Comparison of ENCODE assay signal across 1 cellular context in genomic region chr17:8420041-8420934, GRCh38.
A peak's percentile ranks its signal among the peaks of the same experiment; 100 is the strongest.
TF ChIP-seq lines count a peak whose summit lies in the region.

No MANE protein-coding gene starts in this region.

TF ChIP-seq in HepG2, 621 proteins besides CTCF, POLR2A, EP300 and RAD21 (continued from another document and continues in another):
- TF ChIP-seq PREB (CRISPR knock-in tag; IDR thresholded peaks at IDR 0.05) (no peak), RERE (CRISPR knock-in tag; IDR thresholded peaks at IDR 0.05; ENCODE audit: low read depth) (peak; percentile 81; the same call in 1 of the 2 replicates), RCOR2 (CRISPR knock-in tag; IDR thresholded peaks at IDR 0.05) (peak; percentile 95), BRF2 (CRISPR knock-in tag; IDR thresholded peaks at IDR 0.05) (no peak), ZNF619 (CRISPR knock-in tag; IDR thresholded peaks at IDR 0.05) (no peak), SKI (IDR thresholded peaks at IDR 0.05; ENCODE audit: partially characterized antibody) (peak; percentile 94), HNRNPH1 (optimal IDR thresholded peaks at IDR 0.05; ENCODE audit: low read depth, low read length) (no peak), MYC (CRISPR knock-in tag; IDR thresholded peaks at IDR 0.05; ENCODE audit: borderline replicate concordance) (no peak), ZFP62 (CRISPR knock-in tag; IDR thresholded peaks at IDR 0.05) (no peak), FOXK2 (IDR thresholded peaks at IDR 0.05) (peak; percentile 84), ZNF850 (CRISPR knock-in tag; conservative IDR thresholded peaks at IDR 0.05) (no peak), ZNF709 (CRISPR knock-in tag; IDR thresholded peaks at IDR 0.05) (no peak), AKAP8 (CRISPR knock-in tag; IDR thresholded peaks at IDR 0.05) (no peak), RXRA (CRISPR knock-in tag; IDR thresholded peaks at IDR 0.05) (peak; percentile 95; the same call in 1 of the 2 replicates), RFXANK (CRISPR knock-in tag; IDR thresholded peaks at IDR 0.05) (peak; percentile 87; the same call in 1 of the 2 replicates), ZNF343 (CRISPR knock-in tag; IDR thresholded peaks at IDR 0.05) (no peak), AGO1 (IDR thresholded peaks at IDR 0.05; ENCODE audit: low read depth, low read length, poor library complexity, severe bottlenecking) (no peak), SRF (IDR thresholded peaks at IDR 0.05; ENCODE audit: low read depth, low read length) (no peak), PITX1 (CRISPR knock-in tag; IDR thresholded peaks at IDR 0.05) (peak; percentile 87; the same call in 1 of the 2 replicates), ZNF251 (CRISPR knock-in tag; IDR thresholded peaks at IDR 0.05) (no peak), ZNF547 (CRISPR knock-in tag; IDR thresholded peaks at IDR 0.05) (no peak), FOXJ3 (CRISPR knock-in tag; IDR thresholded peaks at IDR 0.05; ENCODE audit: borderline replicate concordance) (peak; percentile 97), ZNF616 (CRISPR knock-in tag; IDR thresholded peaks at IDR 0.05; ENCODE audit: low read depth) (no peak), HMG20B (CRISPR knock-in tag; conservative IDR thresholded peaks at IDR 0.05) (peak; percentile 77; the same call in 1 of the 2 replicates), KAT2B (IDR thresholded peaks at IDR 0.05; ENCODE audit: borderline replicate concordance, low read depth, low read length) (no peak), ZFAT (CRISPR knock-in tag; conservative IDR thresholded peaks at IDR 0.05) (no peak), ZNF496 (CRISPR knock-in tag; IDR thresholded peaks at IDR 0.05; ENCODE audit: insufficient replicate concordance) (no peak), ONECUT2 (CRISPR knock-in tag; IDR thresholded peaks at IDR 0.05) (no peak), E2F2 (CRISPR knock-in tag; IDR thresholded peaks at IDR 0.05; ENCODE audit: borderline replicate concordance) (no peak), NR2F1 (CRISPR knock-in tag; IDR thresholded peaks at IDR 0.05) (peak; percentile 93 to 98), DRAP1 (CRISPR knock-in tag; IDR thresholded peaks at IDR 0.05) (peak; percentile 54), SSRP1 (CRISPR knock-in tag; IDR thresholded peaks at IDR 0.05) (no peak), ZBTB40 (IDR thresholded peaks at IDR 0.05) (no peak), ZBTB40 (CRISPR knock-in tag; IDR thresholded peaks at IDR 0.05) (no peak; the same call in 1 of the 2 replicates), ZBTB46 (CRISPR knock-in tag; IDR thresholded peaks at IDR 0.05; ENCODE audit: borderline replicate concordance) (no peak), TCF7L2 (IDR thresholded peaks at IDR 0.05; ENCODE audit: low read depth, low read length) (no peak), ZNF263 (CRISPR knock-in tag; IDR thresholded peaks at IDR 0.05) (no peak), ZNF280D (CRISPR knock-in tag; IDR thresholded peaks at IDR 0.05) (peak; percentile 87), MATR3 (CRISPR knock-in tag; IDR thresholded peaks at IDR 0.05) (no peak)
